ENCODE assay signal across 15 cellular contexts in genomic region chr14:99213101-99213500, GRCh38. TPM values are rescaled to one million over a fixed set of nuclear protein-coding genes. Genes with fewer than 3 reads are reported as not detected.
DNase-seq lines count a peak whose midpoint lies in the region; ATAC-seq and TF ChIP-seq lines count a peak whose summit lies in the region.
"Had no signal": no experiment of that assay in that cellular context is flagged by ENCODE, and none has a peak within 500 bp of the region (broad histone marks: within the 10 kb centered on the region; RNA-seq: fewer than 3 reads in every experiment).

No MANE protein-coding gene starts in this region.

- peaks cover 96% of the 10 kb centered on the region for H3K4me1 Mint-ChIP-seq in activated T-cell treated with anti-CD3 and anti-CD28 coated beads, Interleukin-2, amount 50 U/mL, for 24 hours (ENCODE audit: low read depth)
- H3K4me1 Mint-ChIP-seq in type B pancreatic cell (ENCODE audit: unreplicated experiment) = peaks cover 28% of the 10 kb centered on the region
- H3K4me1 Mint-ChIP-seq: neural crest cell had no signal

- H3K9me3 ChIP-seq in effector memory CD4-positive, alpha-beta T cell (ENCODE audit: control insufficient read depth, low read length) = no peaks in the 10 kb centered on the region
- H3K9me3 ChIP-seq: gastrocnemius medialis, MG63, upper lobe of right lung had no signal

- H3K27me3 Mint-ChIP-seq in activated T-cell treated with anti-CD3 and anti-CD28 coated beads, Interleukin-2, amount 50 U/mL, for 24 hours = no peaks in the 10 kb centered on the region
- no peaks in the 10 kb centered on the region for H3K27me3 Mint-ChIP-seq in type B pancreatic cell

- no peak for TF ChIP-seq CTCF in type B pancreatic cell (conservative IDR thresholded peaks at IDR 0.05)

- H3K27ac ChIP-seq in effector memory CD4-positive, alpha-beta T cell (ENCODE audit: insufficient read depth, low read length, poor library complexity, severe bottlenecking) = peak overlapping the region; percentile 67
- H3K27ac ChIP-seq: gastrocnemius medialis, PC-9, upper lobe of right lung had no signal

- no peaks in the 10 kb centered on the region for H3K9me3 Mint-ChIP-seq in activated T-cell treated with anti-CD3 and anti-CD28 coated beads, Interleukin-2, amount 50 U/mL, for 24 hours
- H3K9me3 Mint-ChIP-seq in type B pancreatic cell = no peaks in the 10 kb centered on the region
- H3K9me3 Mint-ChIP-seq: neural crest cell had no signal

- peak overlapping the region; percentile 95 for H3K27ac Mint-ChIP-seq in activated T-cell treated with anti-CD3 and anti-CD28 coated beads, Interleukin-2, amount 50 U/mL, for 24 hours
- peak overlapping the region; percentile 8 for H3K27ac Mint-ChIP-seq in type B pancreatic cell

- no peaks in the 10 kb centered on the region for H3K27me3 ChIP-seq in effector memory CD4-positive, alpha-beta T cell (replicated peaks; ENCODE audit: control insufficient read depth, insufficient read depth, low read length, poor library complexity, severe bottlenecking)
- H3K27me3 ChIP-seq: MG63, upper lobe of right lung had no signal

- peaks cover 97% of the 10 kb centered on the region for H3K4me1 ChIP-seq in effector memory CD4-positive, alpha-beta T cell (ENCODE audit: control insufficient read depth, insufficient read depth, low read length, poor library complexity, severe bottlenecking)
- H3K4me1 ChIP-seq: gastrocnemius medialis, upper lobe of right lung had no signal

- peaks cover 63% of the 10 kb centered on the region for H3K36me3 Mint-ChIP-seq in activated T-cell treated with anti-CD3 and anti-CD28 coated beads, Interleukin-2, amount 50 U/mL, for 24 hours (ENCODE audit: low read depth)
- peaks cover 3% of the 10 kb centered on the region for H3K36me3 Mint-ChIP-seq in type B pancreatic cell

- peak overlapping the region; percentile 20 for H3K4me3 ChIP-seq in effector memory CD4-positive, alpha-beta T cell (ENCODE audit: insufficient read depth, low read depth, low read length, poor library complexity, severe bottlenecking)
- H3K4me3 ChIP-seq: gastrocnemius medialis, MG63, PC-9, upper lobe of right lung had no signal

- H3K36me3 ChIP-seq in effector memory CD4-positive, alpha-beta T cell (ENCODE audit: control insufficient read depth, insufficient read depth, low read length) = peaks cover 4% of the 10 kb centered on the region
- H3K36me3 ChIP-seq: gastrocnemius medialis, MG63, upper lobe of right lung had no signal

- peak; percentile 55 for DNase-seq in stimulated activated CD4-positive, alpha-beta T cell treated with anti-CD3 and anti-CD28 coated beads, Interleukin-1b, Interleukin-23, amount 100 ng/mL, for 48 hours
- DNase-seq in stimulated activated CD4-positive, alpha-beta T cell treated with anti-CD3 and anti-CD28 coated beads, Interleukin-2, amount 100 ng/mL, for 24 hours = no peak
- DNase-seq in activated T-cell treated with anti-CD3 and anti-CD28 coated beads, Interleukin-2, amount 50 U/mL, for 24 hours = no peak
- peak in 1 of 3 donors; percentile 42 for DNase-seq in effector memory CD4-positive, alpha-beta T cell
- DNase-seq in type B pancreatic cell (ENCODE audit: extremely low spot score, unreplicated experiment) (no peak), left colon (no peak), NCI-H524 (lab: John Stamatoyannopoulos, UW) (no peak)
- DNase-seq: central memory CD4-positive, alpha-beta T cell; gastrocnemius medialis; MG63; NCI-H1930; PC-9; upper lobe of right lung had no signal

- intact Hi-C loops in left colon (cut with DNase I, micrococcal nuclease) = no loop called here

- ATAC-seq in left colon = no peak
- no peak for ATAC-seq in HG03025 (IDR thresholded peaks at IDR 0.05; ENCODE audit: low FRiP score, unreplicated experiment)
- ATAC-seq: gastrocnemius medialis, upper lobe of right lung had no signal

- peak overlapping the region; percentile 74 for H3K4me3 Mint-ChIP-seq in activated T-cell treated with anti-CD3 and anti-CD28 coated beads, Interleukin-2, amount 50 U/mL, for 24 hours
- H3K4me3 Mint-ChIP-seq in type B pancreatic cell = no peak overlapping the region
- H3K4me3 Mint-ChIP-seq: neural crest cell had no signal

RNA-seq across cellular contexts. Expression of gene BCL11B, which starts 58.9 kb away (rescaled TPM):
- total RNA-seq in type B pancreatic cell (ENCODE audit: low replicate concordance) (11.4 and 32.0 TPM in 2 replicates), left colon (1 to 10 TPM; 3.7 to 5.1 TPM)
- total RNA-seq: PC-9 had no signal
